In the genomic region with DNA sequence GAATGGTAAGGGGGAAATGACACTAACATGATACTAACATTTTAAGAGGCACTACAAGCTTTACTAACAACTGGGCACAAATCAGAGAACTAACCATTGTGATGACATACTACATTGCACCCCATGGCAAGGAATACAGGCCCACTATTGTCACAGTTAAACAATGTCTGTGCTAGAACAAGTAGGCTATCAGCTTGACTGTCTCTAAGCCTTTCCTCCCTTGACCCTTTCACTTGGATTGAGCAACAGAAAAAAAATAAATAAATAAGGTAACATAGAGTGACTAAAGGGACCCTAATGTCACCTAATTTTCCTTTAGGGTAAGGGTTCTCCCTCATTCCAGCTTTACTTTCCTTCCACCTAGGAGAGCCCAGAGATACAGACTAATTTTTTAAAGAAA, we compare ENCODE assay signal across 9 cellular contexts. TPM values are rescaled to one million over a fixed set of nuclear protein-coding genes. Genes with fewer than 3 reads are reported as not detected.
DNase-seq lines count a peak whose midpoint lies in the region; ATAC-seq and TF ChIP-seq lines count a peak whose summit lies in the region.
"Had no signal": no experiment of that assay in that cellular context is flagged by ENCODE, and none has a peak within 500 bp of the region (broad histone marks: within the 10 kb centered on the region; RNA-seq: fewer than 3 reads in every experiment).

No MANE protein-coding gene starts in this region.

- no peaks in the 10 kb centered on the region for H3K9me3 Mint-ChIP-seq in activated T-cell treated with anti-CD3 and anti-CD28 coated beads, Interleukin-2, amount 50 U/mL, for 4 hours
- H3K9me3 Mint-ChIP-seq in MCF 10A (ENCODE audit: unreplicated experiment), result no peaks in the 10 kb centered on the region
- H3K9me3 Mint-ChIP-seq in memory B cell, result no peaks in the 10 kb centered on the region

- peak overlapping the region; percentile 98 for H3K27ac Mint-ChIP-seq in MCF 10A (ENCODE audit: low read depth, unreplicated experiment)
- peak overlapping the region; percentile 80 for H3K27ac Mint-ChIP-seq in memory B cell

- peaks cover 4 to 72% (median 49%) of the 10 kb centered on the region in 4 donors for H3K4me1 ChIP-seq in tibial artery

- ATAC-seq in activated T-cell treated with anti-CD3 and anti-CD28 coated beads, Interleukin-2, amount 50 U/mL, for 4 hours, result no peak
- ATAC-seq in memory B cell (ENCODE audit: low read depth), result no peak
- ATAC-seq in GM18511 (IDR thresholded peaks at IDR 0.05; ENCODE audit: unreplicated experiment), result no peak
- ATAC-seq in HG03025 (IDR thresholded peaks at IDR 0.05; ENCODE audit: low FRiP score, unreplicated experiment), result no peak
- ATAC-seq in HG02973 (IDR thresholded peaks at IDR 0.05; ENCODE audit: unreplicated experiment), result no peak

- POLR2A ChIA-PET in MCF 10A (lab: Yijun Ruan, JAX), result interaction anchor here (0.6 to 12.5 kb wide), 22 partner anchors 10 to 377 kb away, joined by 3 to 497 read pairs (median 14); partner anchors contain the start of genes SCAF11 and SLC38A1

- no peaks in the 10 kb centered on the region for H3K27me3 ChIP-seq in tibial artery

- no TSS peak for BruUV-seq in MCF 10A (replicated peaks; lab: Mats Ljungman, UMichigan)

- H3K4me3 Mint-ChIP-seq in activated T-cell treated with anti-CD3 and anti-CD28 coated beads, Interleukin-2, amount 50 U/mL, for 4 hours, result peak overlapping the region; percentile 99
- H3K4me3 Mint-ChIP-seq in MCF 10A (ENCODE audit: unreplicated experiment), result peak overlapping the region; percentile 93
- H3K4me3 Mint-ChIP-seq in memory B cell, result no peak overlapping the region

- H3K27ac ChIP-seq in tibial artery, result peak overlapping the region; percentile 96

- peak overlapping the region; percentile 88 to 99 for H3K4me3 ChIP-seq in tibial artery

- intact Hi-C loops in MCF 10A (cut with micrococcal nuclease), result loop anchor here (5.0 kb wide), 1 partner anchor 376 kb away; the partner anchor contains the start of gene SCAF11
- intact Hi-C loops in tibial artery (cut with DNase I; ENCODE audit: low total_unique reads), result no loop called here

- H3K4me1 Mint-ChIP-seq in activated T-cell treated with anti-CD3 and anti-CD28 coated beads, Interleukin-2, amount 50 U/mL, for 4 hours (ENCODE audit: low read depth), result peaks cover 54% of the 10 kb centered on the region
- H3K4me1 Mint-ChIP-seq in MCF 10A (ENCODE audit: insufficient read depth, unreplicated experiment) (peaks cover 10% of the 10 kb centered on the region), memory B cell (peaks cover 19% of the 10 kb centered on the region)

- TF ChIP-seq CTCF in MCF 10A (IDR thresholded peaks at IDR 0.05; ENCODE audit: unreplicated experiment) (no peak), tibial artery (IDR thresholded peaks at IDR 0.05) (no peak)

- no peaks in the 10 kb centered on the region for H3K9me3 ChIP-seq in tibial artery

- no peaks in the 10 kb centered on the region for H3K27me3 Mint-ChIP-seq in activated T-cell treated with anti-CD3 and anti-CD28 coated beads, Interleukin-2, amount 50 U/mL, for 4 hours (ENCODE audit: low read depth)
- H3K27me3 Mint-ChIP-seq in MCF 10A (ENCODE audit: insufficient read depth, unreplicated experiment), result no peaks in the 10 kb centered on the region
- no peaks in the 10 kb centered on the region for H3K27me3 Mint-ChIP-seq in memory B cell

- CTCF ChIA-PET in MCF 10A (lab: Yijun Ruan, JAX), result interaction anchor here (0.9 to 1.8 kb wide), 6 partner anchors 14 to 566 kb away, joined by 3 to 5 read pairs (median 4); no protein-coding TSS in a partner anchor

- H3K36me3 Mint-ChIP-seq in activated T-cell treated with anti-CD3 and anti-CD28 coated beads, Interleukin-2, amount 50 U/mL, for 4 hours (ENCODE audit: insufficient read depth), result peaks cover 60% of the 10 kb centered on the region
- H3K36me3 Mint-ChIP-seq in MCF 10A (ENCODE audit: insufficient read depth, unreplicated experiment), result peaks cover 100% of the 10 kb centered on the region
- H3K36me3 Mint-ChIP-seq in memory B cell, result peaks cover 24% of the 10 kb centered on the region

- peaks cover 80 to 94% (median 81%) of the 10 kb centered on the region in 3 donors for H3K36me3 ChIP-seq in tibial artery

- no peak for DNase-seq in activated T-cell treated with anti-CD3 and anti-CD28 coated beads, Interleukin-2, amount 50 U/mL, for 4 hours
- DNase-seq in activated T-cell treated with anti-CD3 and anti-CD28 coated beads for 4 hours (no peak), MCF 10A (ENCODE audit: unreplicated experiment) (no peak), memory B cell (ENCODE audit: low spot score in 2 of 2) (no peak), tibial artery (no peak)
- DNase-seq: cerebellar nuclear complex had no signal

RNA-seq across cellular contexts. Expression of gene SLC38A2, which starts 4.4 kb away (rescaled TPM):
- 100 to 1,000 TPM; 164 to 214 (median 175) TPM for total RNA-seq in activated T-cell treated with anti-CD3 and anti-CD28 coated beads, Interleukin-2, amount 50 U/mL, for 4 hours
- total RNA-seq in MCF 10A (2022), result 817 and 1,070 TPM in 2 replicates
